22 cellular contexts compared by ENCODE assay signal in genomic region chr6:87672641-87673040, GRCh38.
"Had no signal": no experiment of that assay in that cellular context is flagged by ENCODE, and none has a peak within 500 bp of the region (broad histone marks: within the 10 kb centered on the region; RNA-seq: fewer than 3 reads in every experiment).

No MANE protein-coding gene starts in this region.

- H3K9me3 Mint-ChIP-seq: activated T-cell treated with anti-CD3 and anti-CD28 coated beads, Interleukin-2, amount 50 U/mL, for 72 hours; brain; stimulated activated naive CD8-positive, alpha-beta T cell treated with anti-CD3 and anti-CD28 coated beads, Interleukin-15, amount 100 ng/mL, for 72 hours; type B pancreatic cell had no signal

- H3K27me3 ChIP-seq: foreskin keratinocyte, left lung, pancreas, suprapubic skin had no signal

- H3K4me2 ChIP-seq: smooth muscle cell had no signal

- H3K4me1 ChIP-seq: foreskin keratinocyte, pancreas, suprapubic skin had no signal

- FAIRE-seq: colon, keratinocyte, pancreas had no signal

- DNase-seq: activated CD8-positive, alpha-beta memory T cell treated with anti-CD3 and anti-CD28 coated beads for 24 hours; activated gamma-delta T cell treated with Interleukin-2 at 50 U/mL for 16 hours; activated T-cell treated with anti-CD3 and anti-CD28 coated beads, Interleukin-2, amount 50 U/mL, for 72 hours; anterior cingulate cortex; central memory CD4-positive, alpha-beta T cell; foreskin keratinocyte; glutamatergic neuron; left lung; mammary epithelial cell; pancreas; stimulated activated CD4-positive, alpha-beta T cell treated with anti-CD3 and anti-CD28 coated beads, Interleukin-4, amount 100 ng/mL, for 1 hour; stimulated activated naive CD8-positive, alpha-beta T cell treated with anti-CD3 and anti-CD28 coated beads, Interleukin-15, amount 100 ng/mL, for 72 hours; T-helper 1 cell; T1000 had no signal

- H3K27me3 Mint-ChIP-seq: brain; stimulated activated naive CD8-positive, alpha-beta T cell treated with anti-CD3 and anti-CD28 coated beads, Interleukin-15, amount 100 ng/mL, for 72 hours; type B pancreatic cell had no signal

- H3K27ac ChIP-seq: foreskin keratinocyte, pancreas, suprapubic skin had no signal

- H3K9me3 ChIP-seq: left lung, pancreas, suprapubic skin had no signal

- H3K4me3 ChIP-seq: left lung, pancreas, smooth muscle cell, suprapubic skin had no signal

- ATAC-seq: activated CD4-positive, CD25-positive, alpha-beta regulatory T cell treated with anti-CD3 and anti-CD28 coated beads, Interleukin-2, amount 50 U/mL, for 24 hours; activated T-cell treated with anti-CD3 and anti-CD28 coated beads, Interleukin-2, amount 50 U/mL, for 72 hours; foreskin keratinocyte; left lung; pancreas; sciatic nerve; stimulated activated naive CD8-positive, alpha-beta T cell treated with anti-CD3 and anti-CD28 coated beads, Interleukin-15, amount 100 ng/mL, for 72 hours had no signal

- H3K4me3 Mint-ChIP-seq: activated T-cell treated with anti-CD3 and anti-CD28 coated beads, Interleukin-2, amount 50 U/mL, for 72 hours; brain; stimulated activated naive CD8-positive, alpha-beta T cell treated with anti-CD3 and anti-CD28 coated beads, Interleukin-15, amount 100 ng/mL, for 72 hours; type B pancreatic cell had no signal
